8 cellular contexts compared by ENCODE assay signal in genomic region chr1:145956776-145957442, GRCh38. TPM values are rescaled to one million over a fixed set of nuclear protein-coding genes. Genes with fewer than 3 reads are reported as not detected.
DNase-seq lines count a peak whose midpoint lies in the region; ATAC-seq and TF ChIP-seq lines count a peak whose summit lies in the region.

No MANE protein-coding gene starts in this region.

- no peaks in the 10 kb centered on the region for H3K9me3 ChIP-seq in gastroesophageal sphincter

- WGBS in gastroesophageal sphincter (ENCODE audit: low coverage in 1 of 2), 2 donors: 0 to 3% methylated on average over 3 of the region's 3 CpGs

- H3K4me1 Mint-ChIP-seq in HFFc6 (ENCODE audit: low read depth) (peaks cover 74% of the 10 kb centered on the region), WTC11 (peaks cover 27% of the 10 kb centered on the region), progenitor cell of endocrine pancreas (ENCODE audit: low read depth) (peaks cover 35% of the 10 kb centered on the region)

- CTCF ChIA-PET in WTC11 (lab: Charles Lee): interaction anchor here (1.4 to 2.8 kb wide), 6 partner anchors 7 to 112 kb away, joined by 9 to 17 read pairs (median 12); partner anchors contain the start of gene NUDT17

- peaks cover 12% of the 10 kb centered on the region for H3K36me3 Mint-ChIP-seq in HFFc6 (ENCODE audit: low read depth)
- H3K36me3 Mint-ChIP-seq in WTC11: no peaks in the 10 kb centered on the region
- H3K36me3 Mint-ChIP-seq in progenitor cell of endocrine pancreas (ENCODE audit: insufficient read depth): no peaks in the 10 kb centered on the region

- peak overlapping the region; percentile 87 to 100 (median 99) for H3K27ac ChIP-seq in gastroesophageal sphincter

- H3K4me3 ChIP-seq in gastroesophageal sphincter: peak overlapping the region; percentile 61 to 97

- no peaks in the 10 kb centered on the region for H3K27me3 ChIP-seq in gastroesophageal sphincter

- ATAC-seq in WTC11 (no peak), gastroesophageal sphincter (no peak), GM21423 (IDR thresholded peaks at IDR 0.05; ENCODE audit: unreplicated experiment) (no peak), GM21529 (IDR thresholded peaks at IDR 0.05; ENCODE audit: unreplicated experiment) (no peak)

- H3K9me3 Mint-ChIP-seq in HFFc6: no peaks in the 10 kb centered on the region
- H3K9me3 Mint-ChIP-seq in WTC11: no peaks in the 10 kb centered on the region
- H3K9me3 Mint-ChIP-seq in progenitor cell of endocrine pancreas (ENCODE audit: low read depth): no peaks in the 10 kb centered on the region

- H3K27me3 Mint-ChIP-seq in HFFc6 (ENCODE audit: insufficient read depth) (no peaks in the 10 kb centered on the region), WTC11 (ENCODE audit: low read depth) (peaks cover 89% of the 10 kb centered on the region), progenitor cell of endocrine pancreas (peaks cover 75% of the 10 kb centered on the region)

- H3K4me1 ChIP-seq in gastroesophageal sphincter: peaks cover 16 to 91% (median 20%) of the 10 kb centered on the region in 3 donors

- POLR2A ChIA-PET in WTC11 (lab: Charles Lee): interaction anchor here (1.8 kb wide), 1 partner anchor 30 kb away, joined by 11 read pairs; the partner anchor contains the start of gene RBM8A

- DNase-seq in HFFc6 (no peak), WTC11 (ENCODE audit: low spot score) (no peak), progenitor cell of endocrine pancreas (ENCODE audit: low spot score, unreplicated experiment) (no peak), NCI-H226 (no peak), HuH-7.5 (ENCODE audit: low spot score) (no peak)

- H3K27ac Mint-ChIP-seq in HFFc6 (peak overlapping the region; percentile 81), WTC11 (no peak overlapping the region), progenitor cell of endocrine pancreas (no peak overlapping the region)

- TF ChIP-seq POLR2A in gastroesophageal sphincter (IDR thresholded peaks at IDR 0.05): no peak

- H3K4me3 Mint-ChIP-seq in HFFc6 (peak overlapping the region; percentile 90), WTC11 (peak overlapping the region; percentile 70), progenitor cell of endocrine pancreas (ENCODE audit: low read depth) (peak overlapping the region; percentile 65)

- H3K36me3 ChIP-seq in gastroesophageal sphincter: no peaks in the 10 kb centered on the region

- no peak for TF ChIP-seq CTCF in HFFc6 (IDR thresholded peaks at IDR 0.05)
- TF ChIP-seq CTCF in WTC11 (IDR thresholded peaks at IDR 0.05): no peak
- no peak for TF ChIP-seq CTCF in gastroesophageal sphincter (IDR thresholded peaks at IDR 0.05)
- no peak for TF ChIP-seq CTCF in progenitor cell of endocrine pancreas (IDR thresholded peaks at IDR 0.05; ENCODE audit: unreplicated experiment)

- no peak for TF ChIP-seq EP300 in gastroesophageal sphincter (IDR thresholded peaks at IDR 0.05)

TF ChIP-seq in WTC11, 78 proteins besides CTCF, POLR2A, EP300 and RAD21:
- TF ChIP-seq ATF2 (CRISPR knock-in tag; IDR thresholded peaks at IDR 0.05; ENCODE audit: borderline replicate concordance, low read depth): no peak
- TF ChIP-seq ZBTB21 (CRISPR knock-in tag; IDR thresholded peaks at IDR 0.05; ENCODE audit: borderline replicate concordance): no peak
- TF ChIP-seq ESRRA (CRISPR knock-in tag; IDR thresholded peaks at IDR 0.05; ENCODE audit: borderline replicate concordance): no peak
- TF ChIP-seq IRF1 (CRISPR knock-in tag; IDR thresholded peaks at IDR 0.05): no peak
- no peak for TF ChIP-seq ZNF671 (CRISPR knock-in tag; IDR thresholded peaks at IDR 0.05)
- no peak for TF ChIP-seq SMAD3 (CRISPR knock-in tag; IDR thresholded peaks at IDR 0.05; ENCODE audit: borderline replicate concordance)
- TF ChIP-seq SMAD4 (CRISPR knock-in tag; IDR thresholded peaks at IDR 0.05): no peak
- no peak for TF ChIP-seq PRRX2 (CRISPR knock-in tag; IDR thresholded peaks at IDR 0.05)
- TF ChIP-seq GTF2I (CRISPR knock-in tag; conservative IDR thresholded peaks at IDR 0.05): no peak
- TF ChIP-seq FOXP4 (CRISPR knock-in tag; IDR thresholded peaks at IDR 0.05): no peak
- no peak for TF ChIP-seq NR2C2 (CRISPR knock-in tag; IDR thresholded peaks at IDR 0.05)
- no peak for TF ChIP-seq CREB1 (CRISPR knock-in tag; IDR thresholded peaks at IDR 0.05)
- TF ChIP-seq NFATC4 (CRISPR knock-in tag; IDR thresholded peaks at IDR 0.05): no peak
- no peak for TF ChIP-seq CBFB (CRISPR knock-in tag; IDR thresholded peaks at IDR 0.05; ENCODE audit: low read depth)
- no peak for TF ChIP-seq SOX15 (CRISPR knock-in tag; IDR thresholded peaks at IDR 0.05)
- TF ChIP-seq HMGA2 (CRISPR knock-in tag; IDR thresholded peaks at IDR 0.05): no peak
- no peak for TF ChIP-seq ZNF219 (CRISPR knock-in tag; IDR thresholded peaks at IDR 0.05; ENCODE audit: borderline replicate concordance)
- TF ChIP-seq NR3C1 (CRISPR knock-in tag; conservative IDR thresholded peaks at IDR 0.05; ENCODE audit: low read depth): no peak
- no peak for TF ChIP-seq ZNF416 (CRISPR knock-in tag; IDR thresholded peaks at IDR 0.05)

RNA-seq across cellular contexts. Expression of gene LIX1L, which starts 0.9 kb away (rescaled TPM):
- total RNA-seq in HFFc6 (2021; fragmentation: NEBNext Ultra II Directional; extraction: Animal tissue kit (Norgen Biotek cat#: 25700)): 10 to 100 TPM; 51.0 to 59.6 (median 56.1) TPM
- total RNA-seq in WTC11 (2021) (3.0 to 3.8 TPM (median 3.8 TPM) in 3 replicates), gastroesophageal sphincter (10 to 100 TPM; 37.8 to 53.5 (median 45.3) TPM), progenitor cell of endocrine pancreas (4.2 and 4.5 TPM in 2 replicates)

RNA-seq across cellular contexts. Expression of gene ANKRD34A, which starts 7.5 kb away (rescaled TPM):
- 10 to 100 TPM in 3 of 6 experiments, 1 to 10 TPM in 3; 8.1 to 14.9 (median 10.2) TPM for total RNA-seq in HFFc6 (2021; fragmentation: NEBNext Ultra II Directional; extraction: Animal tissue kit (Norgen Biotek cat#: 25700))
- total RNA-seq in WTC11 (2021): 0.21 to 0.44 TPM (median 0.22 TPM) in 3 replicates
- total RNA-seq in gastroesophageal sphincter: 1 to 10 TPM in 1 of 4 donors, under 1 TPM in 2, not detected in 1; 0.62 to 1.9 (median 0.67) TPM
- 0.22 TPM in 1 of 2 replicates, not detected in the other for total RNA-seq in progenitor cell of endocrine pancreas

RNA-seq across cellular contexts. Expression of gene POLR3GL, which starts 7.6 kb away (rescaled TPM):
- 10 to 100 TPM; 23.5 to 29.3 (median 26.2) TPM for total RNA-seq in HFFc6 (2021; fragmentation: NEBNext Ultra II Directional; extraction: Animal tissue kit (Norgen Biotek cat#: 25700))
- total RNA-seq in WTC11 (2021): 3.8 to 8.3 TPM (median 6.7 TPM) in 3 replicates
- 10 to 100 TPM; 32.9 to 44.0 (median 37.6) TPM for total RNA-seq in gastroesophageal sphincter
- total RNA-seq in progenitor cell of endocrine pancreas: 12.8 and 13.7 TPM in 2 replicates

RNA-seq across cellular contexts. Expression of gene RBM8A, which starts 29.6 kb away (rescaled TPM):
- 100 to 1,000 TPM; 135 to 166 (median 157) TPM for total RNA-seq in HFFc6 (2021; fragmentation: NEBNext Ultra II Directional; extraction: Animal tissue kit (Norgen Biotek cat#: 25700))
- total RNA-seq in WTC11 (2021): 199 to 215 TPM (median 212 TPM) in 3 replicates
- 100 to 1,000 TPM in 3 of 4 donors, 10 to 100 TPM in 1; 75.7 to 135 (median 117) TPM for total RNA-seq in gastroesophageal sphincter
- 163 and 173 TPM in 2 replicates for total RNA-seq in progenitor cell of endocrine pancreas

RNA-seq across cellular contexts. Expression of gene PEX11B, which starts 38.4 kb away (rescaled TPM):
- 10 to 100 TPM; 30.3 to 41.1 (median 35.6) TPM for total RNA-seq in HFFc6 (2021; fragmentation: NEBNext Ultra II Directional; extraction: Animal tissue kit (Norgen Biotek cat#: 25700))
- total RNA-seq in WTC11 (2021) (10.9 to 12.5 TPM (median 11.8 TPM) in 3 replicates), gastroesophageal sphincter (10 to 100 TPM; 22.1 to 29.1 (median 28.1) TPM), progenitor cell of endocrine pancreas (21.1 and 23.9 TPM in 2 replicates)
